ENCODE assay signal across 19 cellular contexts in genomic region chr17:72615627-72615991, GRCh38.
A peak's percentile ranks its signal among the peaks of the same experiment; 100 is the strongest.
DNase-seq lines count a peak whose midpoint lies in the region; ATAC-seq, FAIRE-seq and TF ChIP-seq lines count a peak whose summit lies in the region.
"Had no signal": no experiment of that assay in that cellular context is flagged by ENCODE, and none has a peak within 500 bp of the region (broad histone marks: within the 10 kb centered on the region; RNA-seq: fewer than 3 reads in every experiment).

No MANE protein-coding gene starts in this region.

- WGBS in HepG2 (ENCODE audit: low lambda C conversion rate), result 34% methylated on average over 6 of the region's 6 CpGs
- WGBS in right lobe of liver (ENCODE audit: insufficient coverage, low coverage, low lambda C conversion rate, missing lambda C conversion rate), result 19% methylated on average over 5 of the region's 6 CpGs

- H3K27me3 ChIP-seq in HepG2 (ENCODE audit: control insufficient read depth in 1 of 2, insufficient read depth in 2 of 2, low read length in 2 of 2) (no peaks in the 10 kb centered on the region), right lobe of liver (no peaks in the 10 kb centered on the region)
- H3K27me3 ChIP-seq: ascending aorta had no signal

- POLR2A ChIA-PET in HepG2 (lab: Yijun Ruan, JAX) (interaction anchor here (1.0 to 4.2 kb wide), 13 partner anchors 9 to 69 kb away, joined by 3 to 48 read pairs (median 6); no protein-coding TSS in a partner anchor), OCI-LY7 (lab: Charles Lee) (interaction anchor here (0.6 kb wide), 1 partner anchor 36 kb away, joined by 4 read pairs; no protein-coding TSS in a partner anchor)

- H4K20me1 ChIP-seq in HepG2 (ENCODE audit: insufficient read depth, low read length), result no peaks in the 10 kb centered on the region
- no peaks in the 10 kb centered on the region for H4K20me1 ChIP-seq in OCI-LY7 (ENCODE audit: insufficient read depth, low read length)

- no peak overlapping the region for H3K4me3 Mint-ChIP-seq in osteocyte (ENCODE audit: unreplicated experiment)
- H3K4me3 Mint-ChIP-seq: naive thymus-derived CD8-positive, alpha-beta T cell had no signal

- H3K27ac ChIP-seq in HepG2 (ENCODE audit: extremely low read length, insufficient read depth, low read length) (peak overlapping the region; percentile 65), right lobe of liver (no peak overlapping the region), OCI-LY7 (ENCODE audit: low read depth, low read length, poor library complexity, severe bottlenecking) (no peak overlapping the region)
- H3K27ac ChIP-seq: ascending aorta, left lung had no signal

- H3K9ac ChIP-seq in HepG2 (ENCODE audit: insufficient read depth, low read depth, low read length), result peak overlapping the region; percentile 68; the same call in 1 of the 2 replicates

- TF ChIP-seq CTCF in HepG2 (CRISPR knock-in tag; IDR thresholded peaks at IDR 0.05) (no peak), right lobe of liver (IDR thresholded peaks at IDR 0.05) (no peak), epithelial cell of proximal tubule (conservative IDR thresholded peaks at IDR 0.05; ENCODE audit: low read depth, low read length) (no peak), osteocyte (IDR thresholded peaks at IDR 0.05) (no peak), OCI-LY7 (conservative IDR thresholded peaks at IDR 0.05; ENCODE audit: low read length) (no peak)

- H3K27ac Mint-ChIP-seq in osteocyte (ENCODE audit: unreplicated experiment), result peak overlapping the region; percentile 78
- H3K27ac Mint-ChIP-seq: CD14-positive monocyte; naive thymus-derived CD8-positive, alpha-beta T cell had no signal

- H3K4me1 Mint-ChIP-seq in osteocyte (ENCODE audit: unreplicated experiment), result peaks cover 33% of the 10 kb centered on the region

- H3K4me3 ChIP-seq in HepG2 (replicated peaks in 1 of 3; ENCODE audit: insufficient read depth in 1 of 3, low read depth in 2 of 3, low read length in 3 of 3) (peak overlapping the region; percentile 38 to 54 (median 39); a peak in 5 of 6 replicates), right lobe of liver (no peak overlapping the region), epithelial cell of proximal tubule (ENCODE audit: low read depth, low read length) (peak overlapping the region; percentile 44), OCI-LY7 (ENCODE audit: low read depth, low read length, poor library complexity, severe bottlenecking) (no peak overlapping the region)
- H3K4me3 ChIP-seq: ascending aorta, left lung had no signal

- in situ Hi-C loops in HepG2 (cut with HindIII; ENCODE audit: extremely low pct_ligation_motif_present, low pct_unique_long_range_greater_than_20kb), result no loop called here

- no peak for TF ChIP-seq POLR2A in HepG2 (IDR thresholded peaks at IDR 0.05; ENCODE audit: insufficient read depth in 1 of 2, low read depth in 2 of 2, low read length in 2 of 2)
- no peak for TF ChIP-seq POLR2A in right lobe of liver (IDR thresholded peaks at IDR 0.05)

- CTCF ChIA-PET in HepG2 (lab: Yijun Ruan, JAX; ENCODE audit: low intra/inter-chr PET ratio, low total read pairs), result no interaction called here
- CTCF ChIA-PET in OCI-LY7 (lab: Charles Lee; ENCODE audit: unreplicated experiment), result no interaction called here

- H3K4me2 ChIP-seq in HepG2 (ENCODE audit: low read depth, low read length) (peak overlapping the region; percentile 86), OCI-LY7 (ENCODE audit: low read length) (no peak overlapping the region)

- ATAC-seq in HepG2, result no peak
- ATAC-seq in right lobe of liver, result no peak
- ATAC-seq in GM21737 (IDR thresholded peaks at IDR 0.05; ENCODE audit: unreplicated experiment), result no peak
- ATAC-seq in GM18519 (IDR thresholded peaks at IDR 0.05; ENCODE audit: low FRiP score, unreplicated experiment), result no peak
- ATAC-seq: naive thymus-derived CD8-positive, alpha-beta T cell had no signal

- H3K9me2 ChIP-seq in OCI-LY7 (ENCODE audit: insufficient read depth, low read length), result no peaks in the 10 kb centered on the region

- H3K27me3 Mint-ChIP-seq in osteocyte (ENCODE audit: unreplicated experiment), result no peaks in the 10 kb centered on the region

- peaks cover 4% of the 10 kb centered on the region for H3K9me3 Mint-ChIP-seq in osteocyte (ENCODE audit: unreplicated experiment)

- BruUV-seq in HepG2 (replicated peaks; lab: Mats Ljungman, UMichigan) (TSS peak; percentile 76), OCI-LY7 (replicated peaks; lab: Mats Ljungman, UMichigan) (no TSS peak)

- FAIRE-seq in HepG2 (lab: Jason Lieb, UNC), result no peak

- H3K9me3 ChIP-seq in HepG2 (ENCODE audit: low read length), result no peaks in the 10 kb centered on the region
- H3K9me3 ChIP-seq in right lobe of liver, result no peaks in the 10 kb centered on the region
- no peaks in the 10 kb centered on the region for H3K9me3 ChIP-seq in OCI-LY7 (ENCODE audit: low read length)
- H3K9me3 ChIP-seq: ascending aorta, left lung had no signal

- TF ChIP-seq RAD21 in HepG2 (CRISPR knock-in tag; IDR thresholded peaks at IDR 0.05), result peak; percentile 21; the same call in 1 of the 2 replicates

- DNase-seq in HepG2 (ENCODE audit: low spot score), result no peak
- no peak for DNase-seq in right lobe of liver
- DNase-seq in epithelial cell of proximal tubule (ENCODE audit: low read depth), result no peak
- DNase-seq in osteocyte (ENCODE audit: extremely low spot score, unreplicated experiment), result no peak
- DNase-seq in T-helper 9 cell, result no peak
- no peak for DNase-seq in OCI-LY7 (ENCODE audit: low spot score)
- DNase-seq: activated gamma-delta T cell; DMS79; effector CD4-positive, alpha-beta T cell; left lung; naive thymus-derived CD8-positive, alpha-beta T cell; NCI-H187 treated with DMSO at 0.1 percent for 48 hours; NCI-H524 treated with DMSO at 0.1 percent for 48 hours; stimulated activated CD4-positive, alpha-beta T cell treated with anti-CD3 and anti-CD28 coated beads, Interleukin-1b, Interleukin-23, amount 100 ng/mL, for 48 hours; SW 1271 had no signal

- no peak overlapping the region for H2AFZ ChIP-seq in HepG2 (ENCODE audit: low read length)
- H2AFZ ChIP-seq in OCI-LY7 (ENCODE audit: low read length), result no peak overlapping the region

- no peaks in the 10 kb centered on the region for H3K36me3 Mint-ChIP-seq in osteocyte (ENCODE audit: unreplicated experiment)
- H3K36me3 Mint-ChIP-seq: CD14-positive monocyte; naive thymus-derived CD8-positive, alpha-beta T cell had no signal

- intact Hi-C loops in HepG2 (cut with micrococcal nuclease; ENCODE audit: unreplicated experiment) (loop anchor here (1.0 to 2.0 kb wide), 2 partner anchors 17 to 23 kb away; no protein-coding TSS in a partner anchor), right lobe of liver (cut with DNase I) (no loop called here), OCI-LY7 (cut with micrococcal nuclease; ENCODE audit: unreplicated experiment) (no loop called here)

- H3K79me2 ChIP-seq in HepG2 (ENCODE audit: insufficient read depth, low read length), result no peaks in the 10 kb centered on the region
- H3K79me2 ChIP-seq in OCI-LY7 (ENCODE audit: insufficient read depth, low read depth, low read length), result no peaks in the 10 kb centered on the region

- H3K36me3 ChIP-seq in HepG2 (replicated peaks in 1 of 2; ENCODE audit: control insufficient read depth in 1 of 2, insufficient read depth in 2 of 2, low read length in 2 of 2), result no peaks in the 10 kb centered on the region
- no peaks in the 10 kb centered on the region for H3K36me3 ChIP-seq in right lobe of liver
- H3K36me3 ChIP-seq in OCI-LY7 (ENCODE audit: insufficient read depth, low read length), result no peaks in the 10 kb centered on the region
- H3K36me3 ChIP-seq: ascending aorta, left lung had no signal

- H3K4me1 ChIP-seq in HepG2 (ENCODE audit: insufficient read depth, low read length) (peaks cover 78% of the 10 kb centered on the region), right lobe of liver (no peaks in the 10 kb centered on the region), OCI-LY7 (ENCODE audit: insufficient read depth, low read length, poor library complexity, severe bottlenecking) (no peaks in the 10 kb centered on the region)
- H3K4me1 ChIP-seq: ascending aorta had no signal

- TF ChIP-seq EP300 in HepG2 (IDR thresholded peaks at IDR 0.05; ENCODE audit: low read depth in 2 of 2, low read length in 2 of 2) (no peak), HepG2 (CRISPR knock-in tag; IDR thresholded peaks at IDR 0.05; ENCODE audit: borderline replicate concordance) (no peak)

TF ChIP-seq in HepG2, 621 proteins besides CTCF, POLR2A, EP300 and RAD21 (continues in another document):
- TF ChIP-seq ISL2 (CRISPR knock-in tag; IDR thresholded peaks at IDR 0.05) (0 out of 2 replicates have a peak, but pooled peaks have one; percentile 25), ATF4 (CRISPR knock-in tag; IDR thresholded peaks at IDR 0.05) (no peak), ZNF850 (CRISPR knock-in tag; conservative IDR thresholded peaks at IDR 0.05) (no peak), RFX1 (IDR thresholded peaks at IDR 0.05) (no peak), SSRP1 (CRISPR knock-in tag; IDR thresholded peaks at IDR 0.05) (peak; percentile 22; the same call in 1 of the 2 replicates), ZNF333 (CRISPR knock-in tag; IDR thresholded peaks at IDR 0.05; ENCODE audit: borderline replicate concordance) (no peak), ATF5 (CRISPR knock-in tag; IDR thresholded peaks at IDR 0.05; ENCODE audit: low read depth) (no peak), PHF8 (CRISPR knock-in tag; IDR thresholded peaks at IDR 0.05) (no peak), AHR (CRISPR knock-in tag; IDR thresholded peaks at IDR 0.05) (no peak)

Comparison
In these comparisons a context has a peak if more than half of its experiments do, and no peak if none do; other contexts are left out.
1. H3K4me3 ChIP-seq: peak in HepG2 (3 of 3) and epithelial cell of proximal tubule (single experiment); none in right lobe of liver (0 of 3) and OCI-LY7 (single experiment).